18 cellular contexts compared by ENCODE assay signal in genomic region chr10:34826221-34826620, GRCh38.
"Had no signal": no experiment of that assay in that cellular context is flagged by ENCODE, and none has a peak within 500 bp of the region (broad histone marks: within the 10 kb centered on the region; RNA-seq: fewer than 3 reads in every experiment).

No MANE protein-coding gene starts in this region.

- H3K4me3 Mint-ChIP-seq: activated CD4-positive, alpha-beta T cell treated with anti-CD3 and anti-CD28 coated beads for 36 hours; activated CD8-positive, alpha-beta T cell treated with anti-CD3 and anti-CD28 coated beads for 36 hours; activated naive CD8-positive, alpha-beta T cell treated with anti-CD3 and anti-CD28 coated beads, Interleukin-2, amount 50 U/mL, for 24 hours; activated T-helper 1 cell treated with anti-CD3 and anti-CD28 coated beads, Interleukin-12 subunit alpha, Interleukin-12 subunit beta, Interleukin-2, Interleukin-4 antibody, amounts not matched to agents 30 ng/mL and 10 ng/mL and 1 ng/mL, durations not matched to agents 14 hours and 24 hours and 36 hours; memory B cell; nephron had no signal

- H3K4me1 ChIP-seq: colonic mucosa, gastroesophageal sphincter, left lung, pancreas, tibial artery had no signal

- H3K36me3 Mint-ChIP-seq: memory B cell had no signal

- H3K4me1 Mint-ChIP-seq: memory B cell had no signal

- ATAC-seq: activated CD4-positive, alpha-beta T cell treated with anti-CD3 and anti-CD28 coated beads for 36 hours; activated CD8-positive, alpha-beta T cell treated with anti-CD3 and anti-CD28 coated beads for 36 hours; activated naive CD8-positive, alpha-beta T cell treated with anti-CD3 and anti-CD28 coated beads, Interleukin-2, amount 50 U/mL, for 24 hours; gastroesophageal sphincter; left lung; pancreas had no signal

- H3K9me3 Mint-ChIP-seq: activated CD8-positive, alpha-beta T cell treated with anti-CD3 and anti-CD28 coated beads for 36 hours; activated naive CD8-positive, alpha-beta T cell treated with anti-CD3 and anti-CD28 coated beads, Interleukin-2, amount 50 U/mL, for 24 hours; activated T-helper 1 cell treated with anti-CD3 and anti-CD28 coated beads, Interleukin-12 subunit alpha, Interleukin-12 subunit beta, Interleukin-2, Interleukin-4 antibody, amounts not matched to agents 30 ng/mL and 10 ng/mL and 1 ng/mL, durations not matched to agents 14 hours and 24 hours and 36 hours; memory B cell; nephron had no signal

- H3K4me3 ChIP-seq: cardiac muscle cell, colonic mucosa, gastroesophageal sphincter, left lung, pancreas, skin epidermis, tibial artery had no signal

- H3K9me3 ChIP-seq: colonic mucosa, gastroesophageal sphincter, left lung, pancreas, tibial artery had no signal

- H3K36me3 ChIP-seq: cardiac muscle cell, colonic mucosa, gastroesophageal sphincter, left lung, pancreas, tibial artery had no signal

- H3K27me3 ChIP-seq: cardiac muscle cell, colonic mucosa, gastroesophageal sphincter, left lung, pancreas, tibial artery had no signal

- DNase-seq: activated CD4-positive, alpha-beta T cell treated with anti-CD3 and anti-CD28 coated beads for 36 hours; activated CD8-positive, alpha-beta memory T cell treated with anti-CD3 and anti-CD28 coated beads, Interleukin-2, amount 50 U/mL, for 48 hours; activated CD8-positive, alpha-beta T cell treated with anti-CD3 and anti-CD28 coated beads for 36 hours; activated naive CD4-positive, alpha-beta T cell; activated naive CD8-positive, alpha-beta T cell treated with anti-CD3 and anti-CD28 coated beads, Interleukin-2, amount 50 U/mL, for 24 hours; colonic mucosa; left lung; pancreas; T1000; tibial artery had no signal

- H3K27ac ChIP-seq: cardiac muscle cell, colonic mucosa, gastroesophageal sphincter, left lung, pancreas, skin epidermis, tibial artery had no signal

- H3K27ac Mint-ChIP-seq: activated CD4-positive, alpha-beta T cell treated with anti-CD3 and anti-CD28 coated beads for 36 hours; activated CD8-positive, alpha-beta T cell treated with anti-CD3 and anti-CD28 coated beads for 36 hours; activated naive CD8-positive, alpha-beta T cell treated with anti-CD3 and anti-CD28 coated beads, Interleukin-2, amount 50 U/mL, for 24 hours; activated T-helper 1 cell treated with anti-CD3 and anti-CD28 coated beads, Interleukin-12 subunit alpha, Interleukin-12 subunit beta, Interleukin-2, Interleukin-4 antibody, amounts not matched to agents 30 ng/mL and 10 ng/mL and 1 ng/mL, durations not matched to agents 14 hours and 24 hours and 36 hours; memory B cell had no signal

- FAIRE-seq: astrocyte, keratinocyte, pancreas had no signal
